In genomic region chr10:72523062-72523461, GRCh38 we compare ENCODE assay signal across 17 cellular contexts.
"Had no signal": no experiment of that assay in that cellular context is flagged by ENCODE, and none has a peak within 500 bp of the region (broad histone marks: within the 10 kb centered on the region; RNA-seq: fewer than 3 reads in every experiment).

No MANE protein-coding gene starts in this region.

- H3K4me3 ChIP-seq: dorsolateral prefrontal cortex, mucosa of descending colon, prostate gland, right atrium auricular region, sigmoid colon, suprapubic skin, transverse colon, upper lobe of right lung, uterus had no signal

- H3K9me3 ChIP-seq: mucosa of descending colon, prostate gland, right atrium auricular region, sigmoid colon, suprapubic skin, transverse colon, upper lobe of right lung, uterus had no signal

- H3K27ac ChIP-seq: dorsolateral prefrontal cortex, prostate gland, right atrium auricular region, sigmoid colon, suprapubic skin, transverse colon, upper lobe of right lung, uterus had no signal

- DNase-seq: dorsolateral prefrontal cortex; effector CD4-positive, alpha-beta T cell; hypothalamus; immature natural killer cell; islet precursor cell; mesenchymal stem cell; mucosa of descending colon; naive B cell; sigmoid colon; stimulated activated naive B cell treated with anti-CD40 and anti-IgM and Interleukin-4, amounts not matched to agents 10 μg/mL and 1 μg/mL and 100 μg/mL, for 72 hours; transverse colon; upper lobe of right lung; uterus had no signal

- H3K4me1 ChIP-seq: prostate gland, right atrium auricular region, suprapubic skin, transverse colon, upper lobe of right lung, uterus had no signal

- ATAC-seq: mucosa of descending colon; natural killer cell treated with Interleukin-12 subunit alpha and Interleukin-12 subunit beta and Interleukin-15 and Interleukin-18, amount 100 ng/mL, for 72 hours; stimulated activated naive B cell treated with anti-CD40 and anti-IgM and Interleukin-4, amounts not matched to agents 10 μg/mL and 1 μg/mL and 100 μg/mL, for 72 hours; upper lobe of right lung had no signal

- H3K27me3 ChIP-seq: dorsolateral prefrontal cortex, right atrium auricular region, sigmoid colon, suprapubic skin, transverse colon, upper lobe of right lung, uterus had no signal

- H3K36me3 ChIP-seq: prostate gland, right atrium auricular region, sigmoid colon, transverse colon, upper lobe of right lung, uterus had no signal
